12 cellular contexts compared by ENCODE assay signal in the genomic region with DNA sequence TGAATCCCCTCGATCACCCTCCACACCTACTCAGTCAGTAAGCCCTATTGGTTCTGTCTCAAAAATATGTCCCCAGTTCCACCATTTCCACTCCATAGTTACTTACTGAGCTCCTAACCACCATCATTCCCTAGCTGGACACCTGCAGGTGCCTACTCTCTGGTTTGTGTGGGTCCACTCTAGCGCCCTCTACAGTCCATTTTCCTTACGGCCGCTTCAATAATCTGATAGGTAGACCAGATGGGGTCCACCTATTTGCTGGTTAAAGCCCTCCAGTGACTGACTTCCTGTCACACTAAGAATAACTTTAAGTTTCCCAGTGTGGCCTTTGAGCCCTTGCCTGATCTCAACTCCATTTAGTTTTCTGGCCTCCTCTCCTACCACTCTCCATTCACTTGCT. TPM values are rescaled to one million over a fixed set of nuclear protein-coding genes. Genes with fewer than 3 reads are reported as not detected.
DNase-seq lines count a peak whose midpoint lies in the region; ATAC-seq and TF ChIP-seq lines count a peak whose summit lies in the region.
"Had no signal": no experiment of that assay in that cellular context is flagged by ENCODE, and none has a peak within 500 bp of the region (broad histone marks: within the 10 kb centered on the region; RNA-seq: fewer than 3 reads in every experiment).

No MANE protein-coding gene starts in this region.

- H3K4me2 ChIP-seq in PC-3 (ENCODE audit: low read length): peak overlapping the region; percentile 55; the same call in 1 of the 2 replicates

- H3K4me3 ChIP-seq in left ventricle myocardium inferior: no peak overlapping the region
- no peak overlapping the region for H3K4me3 ChIP-seq in PC-3 (ENCODE audit: low read length)
- H3K4me3 ChIP-seq in fibroblast of pulmonary artery (replicated peaks; ENCODE audit: low read depth, low read length): no peak overlapping the region
- no peak overlapping the region for H3K4me3 ChIP-seq in uterus
- H3K4me3 ChIP-seq: thyroid gland had no signal

- no peaks in the 10 kb centered on the region for H3K36me3 ChIP-seq in left ventricle myocardium inferior
- H3K36me3 ChIP-seq in PC-3 (ENCODE audit: low read depth, low read length): no peaks in the 10 kb centered on the region
- no peaks in the 10 kb centered on the region for H3K36me3 ChIP-seq in uterus
- H3K36me3 ChIP-seq: thyroid gland had no signal

- DNase-seq in left ventricle myocardium inferior (no peak), cardiac septum (ENCODE audit: low spot score) (no peak), PC-3 (no peak), fibroblast of pulmonary artery (ENCODE audit: low read depth) (peak; percentile 38), uterus (no peak), cortex of kidney (lab: John Stamatoyannopoulos, UW) (no peak)
- DNase-seq: activated CD4-positive, alpha-beta T cell treated with anti-CD3 and anti-CD28 coated beads for 1 hour; Calu3 had no signal

- H3K9ac ChIP-seq in PC-3 (ENCODE audit: low read length): no peak overlapping the region

- TF ChIP-seq CTCF in left ventricle myocardium inferior (IDR thresholded peaks at IDR 0.05; ENCODE audit: borderline replicate concordance): peak; percentile 7
- TF ChIP-seq CTCF in PC-3 (conservative IDR thresholded peaks at IDR 0.05; ENCODE audit: low read depth, low read length): peak; percentile 59
- peak; percentile 41 for TF ChIP-seq CTCF in fibroblast of pulmonary artery (IDR thresholded peaks at IDR 0.05; ENCODE audit: low read length, missing control alignments)
- no peak for TF ChIP-seq CTCF in uterus (IDR thresholded peaks at IDR 0.05)

- ATAC-seq in PC-3: no peak
- ATAC-seq in GM19467 (IDR thresholded peaks at IDR 0.05; ENCODE audit: unreplicated experiment): no peak
- ATAC-seq in GM21528 (IDR thresholded peaks at IDR 0.05; ENCODE audit: low FRiP score, unreplicated experiment): no peak
- ATAC-seq: left colon had no signal

- H2AFZ ChIP-seq in PC-3 (ENCODE audit: low read length): peak overlapping the region; percentile 20

- H3K79me2 ChIP-seq in PC-3 (ENCODE audit: low read length): no peaks in the 10 kb centered on the region

- POLR2A ChIA-PET in PC-3 (lab: Charles Lee; ENCODE audit: unreplicated experiment): no interaction called here

- H3K9me2 ChIP-seq in PC-3 (replicated peaks; ENCODE audit: low read length): no peaks in the 10 kb centered on the region

- H3K4me1 ChIP-seq in left ventricle myocardium inferior: peaks cover 34% of the 10 kb centered on the region
- peaks cover 36% of the 10 kb centered on the region for H3K4me1 ChIP-seq in PC-3 (ENCODE audit: insufficient read depth, low read length)
- peaks cover 0 to 11% of the 10 kb centered on the region in 2 donors for H3K4me1 ChIP-seq in uterus

- no TSS peak for BruUV-seq in PC-3 (replicated peaks; lab: Mats Ljungman, UMichigan)

- TF ChIP-seq POLR2A in uterus (IDR thresholded peaks at IDR 0.05): no peak

- no peaks in the 10 kb centered on the region for H4K20me1 ChIP-seq in PC-3 (ENCODE audit: low read length)

- H3F3A ChIP-seq in PC-3 (ENCODE audit: low read length, unreplicated experiment): peaks cover 4% of the 10 kb centered on the region

- peak overlapping the region; percentile 82 for H3K27ac ChIP-seq in left ventricle myocardium inferior (replicated peaks)
- H3K27ac ChIP-seq in PC-3 (ENCODE audit: low read length): no peak overlapping the region
- peak overlapping the region; percentile 92 for H3K27ac ChIP-seq in uterus

- no peaks in the 10 kb centered on the region for H3K27me3 ChIP-seq in left ventricle myocardium inferior (ENCODE audit: low read depth)
- no peaks in the 10 kb centered on the region for H3K27me3 ChIP-seq in PC-3 (ENCODE audit: low read length)
- no peaks in the 10 kb centered on the region for H3K27me3 ChIP-seq in uterus
- H3K27me3 ChIP-seq: thyroid gland had no signal

- H3K9me3 ChIP-seq in left ventricle myocardium inferior (replicated peaks) (no peaks in the 10 kb centered on the region), PC-3 (ENCODE audit: low read length) (no peaks in the 10 kb centered on the region), uterus (no peaks in the 10 kb centered on the region)
- H3K9me3 ChIP-seq: thyroid gland had no signal

- intact Hi-C loops in left ventricle myocardium inferior (cut with micrococcal nuclease) (no loop called here), cardiac septum (cut with DNase I) (loop anchor here (2.0 to 5.0 kb wide), 2 partner anchors 14 to 44 kb away; no protein-coding TSS in a partner anchor), PC-3 (cut with micrococcal nuclease) (no loop called here), uterus (cut with DNase I; ENCODE audit: low total_unique reads) (no loop called here)

- CTCF ChIA-PET in PC-3 (lab: Charles Lee): no interaction called here

RNA-seq across cellular contexts. Expression of a gene that starts 5.0 kb away (rescaled TPM):
- 16.2 TPM for total RNA-seq in left ventricle myocardium inferior
- 14.6 TPM for total RNA-seq in cardiac septum
- total RNA-seq in PC-3 (2014; rRNA removed): 12.6 and 13.3 TPM in 2 replicates
- 10 to 100 TPM in 3 of 4 donors, 1 to 10 TPM in 1; 1.3 to 74.1 (median 18.5) TPM for total RNA-seq in uterus

RNA-seq across cellular contexts. Expression of a gene that starts 44.6 kb away (rescaled TPM):
- total RNA-seq in left ventricle myocardium inferior: 18.8 TPM
- 11.1 TPM for total RNA-seq in cardiac septum
- 16.6 and 19.6 TPM in 2 replicates for total RNA-seq in PC-3 (2014; rRNA removed)
- 10 to 100 TPM in 2 of 4 donors, 1 to 10 TPM in 2; 8.2 to 30.9 (median 19.2) TPM for total RNA-seq in uterus

Comparison
In these comparisons a context has a peak if more than half of its experiments do, and no peak if none do; other contexts are left out.
1. CTCF ChIP-seq: peak in left ventricle myocardium inferior (single experiment), PC-3 (single experiment) and fibroblast of pulmonary artery (single experiment); none in uterus (0 of 4).